26 cellular contexts compared by ENCODE assay signal in the genomic region with DNA sequence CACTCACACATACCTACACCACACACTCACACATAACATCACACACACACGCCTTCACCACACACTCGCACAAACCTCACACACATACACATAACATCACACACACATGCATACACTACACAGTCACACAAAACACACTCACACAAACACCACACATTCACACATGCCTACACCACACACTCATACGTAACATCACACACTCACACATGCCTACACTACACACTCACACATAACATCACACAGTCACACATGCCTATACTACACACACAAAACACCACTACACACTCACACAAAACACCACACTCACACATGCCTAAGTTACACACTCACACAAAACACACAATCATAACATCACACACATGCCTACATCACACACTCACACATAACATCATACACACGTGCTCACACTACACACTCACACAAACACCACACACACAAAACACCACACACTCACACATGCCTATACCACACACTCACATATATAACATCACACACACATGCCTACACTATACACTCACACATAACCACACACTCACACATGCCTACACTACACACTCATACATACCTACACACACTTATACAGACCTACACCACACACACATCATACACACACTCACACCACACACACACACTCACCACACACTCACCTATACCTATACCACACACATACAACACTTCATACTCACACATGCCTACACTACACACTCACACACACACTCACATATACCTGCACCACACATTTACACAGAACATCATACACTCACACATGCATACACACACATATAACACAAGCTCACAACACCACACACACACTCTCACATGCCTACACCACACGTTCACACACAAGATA.
"Had no signal": no experiment of that assay in that cellular context is flagged by ENCODE, and none has a peak within 500 bp of the region (broad histone marks: within the 10 kb centered on the region; RNA-seq: fewer than 3 reads in every experiment).

No MANE protein-coding gene starts in this region.

- H3K36me3 ChIP-seq: breast epithelium, colonic mucosa, left ventricle myocardium inferior, ovary, transverse colon, uterus had no signal

- ATAC-seq: mucosa of descending colon; psoas muscle; stimulated activated naive B cell treated with anti-CD40 and anti-IgM and Interleukin-4, amounts not matched to agents 10 μg/mL and 1 μg/mL and 100 μg/mL, for 72 hours; T-helper 17 cell had no signal

- H3K27ac ChIP-seq: breast epithelium, colonic mucosa, left ventricle myocardium inferior, ovary, psoas muscle, testis, transverse colon, uterus had no signal

- H3K4me2 ChIP-seq: smooth muscle cell had no signal

- H3K4me1 ChIP-seq: breast epithelium, colonic mucosa, testis, transverse colon, uterus had no signal

- H3K4me3 ChIP-seq: breast epithelium, colonic mucosa, left ventricle myocardium inferior, lung, mucosa of descending colon, ovary, psoas muscle, smooth muscle cell, testis, transverse colon, uterus had no signal

- DNase-seq: activated CD4-positive, alpha-beta memory T cell treated with anti-CD3 and anti-CD28 coated beads for 36 hours; activated CD4-positive, alpha-beta T cell treated with anti-CD3 and anti-CD28 coated beads, Interleukin-2, amount 10 ng/mL, durations not matched to agents 24 days and 14 days; activated CD4-positive, CD25-positive, alpha-beta regulatory T cell treated with anti-CD3 and anti-CD28 coated beads, Interleukin-2, amount 50 U/mL, for 72 hours; activated CD8-positive, alpha-beta memory T cell treated with anti-CD3 and anti-CD28 coated beads, Interleukin-2, amount 50 U/mL, for 4 hours; activated effector memory CD4-positive, alpha-beta T cell treated with anti-CD3 and anti-CD28 coated beads, Interleukin-2, amount 50 U/mL, for 16 hours; activated naive CD4-positive, alpha-beta T cell treated with anti-CD3 and anti-CD28 coated beads for 36 hours; activated naive CD8-positive, alpha-beta T cell treated with anti-CD3 and anti-CD28 coated beads for 36 hours; activated T-cell treated with anti-CD3 and anti-CD28 coated beads, Interleukin-2, amount 50 U/mL, for 1 hour; colonic mucosa; effector memory CD4-positive, alpha-beta T cell; glutamatergic neuron; islet precursor cell; left ventricle myocardium inferior; mucosa of descending colon; ovary; psoas muscle; stimulated activated CD4-positive, alpha-beta T cell treated with anti-CD3 and anti-CD28 coated beads, Interleukin-1b, Interleukin-23, amount 100 ng/mL, for 48 hours; stimulated activated naive B cell treated with anti-CD40 and anti-IgM and Interleukin-4, amounts not matched to agents 10 μg/mL and 1 μg/mL and 100 μg/mL, for 72 hours; T-helper 17 cell; T1000; testis; transverse colon; uterus had no signal

- H3K27me3 ChIP-seq: breast epithelium, colonic mucosa, ovary, testis, transverse colon, uterus had no signal

- H3K9me3 ChIP-seq: breast epithelium, colonic mucosa, left ventricle myocardium inferior, mucosa of descending colon, ovary, psoas muscle, testis, transverse colon, uterus had no signal
